Comparison of ENCODE assay signal across 24 cellular contexts in genomic region chr5:166123698-166124097, GRCh38.
"Had no signal": no experiment of that assay in that cellular context is flagged by ENCODE, and none has a peak within 500 bp of the region (broad histone marks: within the 10 kb centered on the region; RNA-seq: fewer than 3 reads in every experiment).

No MANE protein-coding gene starts in this region.

- H3K4me3 Mint-ChIP-seq: activated B cell treated with CpG ODN at 0.5 μM for 24 hours; activated CD4-positive, alpha-beta memory T cell treated with anti-CD3 and anti-CD28 coated beads for 36 hours; activated CD4-positive, alpha-beta T cell treated with anti-CD3 and anti-CD28 coated beads, Interleukin-2, amount 10 ng/mL, durations not matched to agents 7 days and 5 days; activated naive CD8-positive, alpha-beta T cell; activated T-cell treated with anti-CD3 and anti-CD28 coated beads, Interleukin-2, amount 50 U/mL, for 4 hours; T-helper 1 cell treated with Interleukin-12 subunit alpha and Interleukin-12 subunit beta and Interleukin-4 antibody, amounts not matched to agents 30 μg/mL and 1 μg/mL, for 36 hours had no signal

- H3K27ac Mint-ChIP-seq: activated B cell treated with CpG ODN at 0.5 μM for 24 hours; activated CD4-positive, alpha-beta memory T cell treated with anti-CD3 and anti-CD28 coated beads for 36 hours; activated CD4-positive, alpha-beta T cell treated with anti-CD3 and anti-CD28 coated beads, Interleukin-2, amount 10 ng/mL, durations not matched to agents 7 days and 5 days; activated naive CD8-positive, alpha-beta T cell; IgD-negative memory B cell; T-helper 1 cell treated with Interleukin-12 subunit alpha and Interleukin-12 subunit beta and Interleukin-4 antibody, amounts not matched to agents 30 μg/mL and 1 μg/mL, for 36 hours had no signal

- DNase-seq: activated B cell treated with CpG ODN at 0.5 μM for 24 hours; activated CD4-positive, alpha-beta memory T cell treated with anti-CD3 and anti-CD28 coated beads for 36 hours; activated CD4-positive, alpha-beta T cell treated with anti-CD3 and anti-CD28 coated beads, Interleukin-2, amount 10 ng/mL, durations not matched to agents 7 days and 5 days; activated CD8-positive, alpha-beta memory T cell treated with anti-CD3 and anti-CD28 coated beads for 24 hours; activated effector memory CD4-positive, alpha-beta T cell treated with anti-CD3 and anti-CD28 coated beads, Interleukin-2, amount 50 U/mL, for 16 hours; activated naive CD4-positive, alpha-beta T cell treated with Interleukin-2 at 50 U/mL for 16 hours; activated T-cell treated with anti-CD3 and anti-CD28 coated beads, Interleukin-2, amount 50 U/mL, for 4 hours; brain microvascular endothelial cell; KG1; NCI-H1092; NCI-H1436; NCI-H1694 treated with DMSO at 0.1 percent for 48 hours; NCI-H2029 treated with DMSO at 0.1 percent for 48 hours; NCI-H345; NCI-H774; NK-92 treated with Interleukin-12 subunit alpha and Interleukin-12 subunit beta, amount 100 ng/mL, for 24 hours; OCI-M1; RPMI8226 had no signal

- ATAC-seq: activated T-cell treated with anti-CD3 and anti-CD28 coated beads, Interleukin-2, amount 50 U/mL, for 4 hours; Panc1; Right ventricle myocardium inferior had no signal

- H3K27me3 Mint-ChIP-seq: activated B cell treated with CpG ODN at 0.5 μM for 24 hours; activated CD4-positive, alpha-beta memory T cell treated with anti-CD3 and anti-CD28 coated beads for 36 hours; activated CD4-positive, alpha-beta T cell treated with anti-CD3 and anti-CD28 coated beads, Interleukin-2, amount 10 ng/mL, durations not matched to agents 7 days and 5 days; activated naive CD8-positive, alpha-beta T cell; IgD-negative memory B cell had no signal

- H3K36me3 ChIP-seq: brain microvascular endothelial cell, cardiac muscle cell had no signal

- H3K4me1 Mint-ChIP-seq: activated B cell treated with CpG ODN at 0.5 μM for 24 hours; activated CD4-positive, alpha-beta T cell treated with anti-CD3 and anti-CD28 coated beads, Interleukin-2, amount 10 ng/mL, durations not matched to agents 7 days and 5 days; IgD-negative memory B cell had no signal

- H3K27me3 ChIP-seq: brain microvascular endothelial cell, cardiac muscle cell had no signal

- H3K4me3 ChIP-seq: cardiac muscle cell had no signal

- H3K36me3 Mint-ChIP-seq: activated naive CD8-positive, alpha-beta T cell; IgD-negative memory B cell had no signal

- H3K27ac ChIP-seq: brain microvascular endothelial cell, cardiac muscle cell had no signal
